ENCODE assay signal across 8 cellular contexts in genomic region chr22:17742528-17742902, GRCh38. TPM values are rescaled to one million over a fixed set of nuclear protein-coding genes. Genes with fewer than 3 reads are reported as not detected.
DNase-seq lines count a peak whose midpoint lies in the region; ATAC-seq and TF ChIP-seq lines count a peak whose summit lies in the region.

No MANE protein-coding gene starts in this region.

- H3K4me3 ChIP-seq in HAP-1 (no peak overlapping the region), lower lobe of right lung (no peak overlapping the region)

- in situ Hi-C loops in HAP-1 (cut with MboI; ENCODE audit: low sequenced_read_pairs): loop anchor here (5.0 kb wide), 1 partner anchor 330 kb away; no protein-coding TSS in a partner anchor

- H3K36me3 ChIP-seq in HAP-1 (replicated peaks): no peaks in the 10 kb centered on the region
- H3K36me3 ChIP-seq in lower lobe of right lung: peaks cover 23% of the 10 kb centered on the region

- peak; percentile 74 for TF ChIP-seq CTCF in lower lobe of right lung (IDR thresholded peaks at IDR 0.05)

- ATAC-seq in lower lobe of right lung (peak; percentile 76 to 80), GM21786 (IDR thresholded peaks at IDR 0.05; ENCODE audit: unreplicated experiment) (no peak)

- no peak overlapping the region for H3K27ac ChIP-seq in lower lobe of right lung

- H3K27me3 ChIP-seq in HAP-1 (ENCODE audit: low read depth) (no peaks in the 10 kb centered on the region), lower lobe of right lung (ENCODE audit: low read depth) (no peaks in the 10 kb centered on the region)

- H3K9me3 ChIP-seq in HAP-1 (no peaks in the 10 kb centered on the region), lower lobe of right lung (no peaks in the 10 kb centered on the region)

- intact Hi-C loops in lower lobe of right lung (cut with DNase I): no loop called here

- H3K4me1 ChIP-seq in HAP-1 (no peaks in the 10 kb centered on the region), lower lobe of right lung (no peaks in the 10 kb centered on the region)

- DNase-seq in COLO829 (ENCODE audit: low spot score) (peak; percentile 80), HAP-1 (ENCODE audit: low spot score in 2 of 2) (peak; percentile 69 to 87), NCI-H2227 treated with DMSO at 0.1 percent for 48 hours (lab: John Stamatoyannopoulos, UW) (peak; percentile 36), dermis blood vessel endothelial cell (peak; percentile 82), lower lobe of right lung (peak; percentile 65)
- peak; percentile 66 for DNase-seq in activated CD4-positive, alpha-beta T cell treated with anti-CD3 and anti-CD28 coated beads, Interleukin-2, amount 50 U/mL, for 1 hour
- peak; percentile 42 to 49 for DNase-seq in stimulated activated CD8-positive, alpha-beta memory T cell treated with anti-CD3 and anti-CD28 coated beads, Interleukin-15, amount 100 ng/mL, for 48 hours (ENCODE audit: low read depth in 2 of 2)

RNA-seq across cellular contexts. Expression of gene BID, which starts 31.8 kb away (rescaled TPM):
- total RNA-seq in dermis blood vessel endothelial cell (45.3 and 79.7 TPM in 2 replicates), lower lobe of right lung (34.3 TPM)
